In genomic region chr7:22351878-22352277, GRCh38 we compare ENCODE assay signal across 14 cellular contexts. TPM values are rescaled to one million over a fixed set of nuclear protein-coding genes. Genes with fewer than 3 reads are reported as not detected.
DNase-seq lines count a peak whose midpoint lies in the region.
"Had no signal": no experiment of that assay in that cellular context is flagged by ENCODE, and none has a peak within 500 bp of the region (broad histone marks: within the 10 kb centered on the region; RNA-seq: fewer than 3 reads in every experiment).

No MANE protein-coding gene starts in this region.

- peak; percentile 44 for DNase-seq in DMS 273 (lab: John Stamatoyannopoulos, UW; ENCODE audit: unreplicated experiment)
- no peak for DNase-seq in DMS 273 treated with DMSO at 0.1 percent for 48 hours (lab: John Stamatoyannopoulos, UW)
- peak; percentile 55 for DNase-seq in MG63
- DNase-seq in stromal cell of bone marrow (ENCODE audit: low read depth) = peak; percentile 38
- DNase-seq in NCI-H345 (lab: John Stamatoyannopoulos, UW) = no peak
- no peak for DNase-seq in MV-4-11 (lab: John Stamatoyannopoulos, UW)
- DNase-seq in NK-92 treated with Interleukin-12 subunit alpha and Interleukin-12 subunit beta, amount 100 ng/mL, for 24 hours (lab: John Stamatoyannopoulos, UW) = no peak
- DNase-seq: activated CD4-positive, alpha-beta T cell treated with anti-CD3 and anti-CD28 coated beads for 4 hours; cortex of kidney; NCI-H2171; OCI-M1; T-cell; thyroid gland had no signal

- H3K4me3 ChIP-seq in MG63 (no peak overlapping the region), duodenal mucosa (ENCODE audit: low read depth in 1 of 2, low read length in 2 of 2) (peak overlapping the region; percentile 21 to 46)
- H3K4me3 ChIP-seq: thyroid gland had no signal

- H3K9ac ChIP-seq in duodenal mucosa (ENCODE audit: low read depth in 1 of 2, low read length in 2 of 2) = no peak overlapping the region

- peaks cover 29 to 55% of the 10 kb centered on the region in 2 donors for H3K4me1 ChIP-seq in duodenal mucosa (ENCODE audit: control insufficient read depth in 1 of 2, insufficient read depth in 2 of 2, low read length in 2 of 2)

- H3K27me3 ChIP-seq in MG63 (no peaks in the 10 kb centered on the region), duodenal mucosa (ENCODE audit: control insufficient read depth in 1 of 2, insufficient read depth in 2 of 2, low read length in 2 of 2) (no peaks in the 10 kb centered on the region)
- H3K27me3 ChIP-seq: thyroid gland had no signal

- H3K9me3 ChIP-seq in MG63 = no peaks in the 10 kb centered on the region
- H3K9me3 ChIP-seq in duodenal mucosa (ENCODE audit: control insufficient read depth in 1 of 2, low read length in 2 of 2) = no peaks in the 10 kb centered on the region
- H3K9me3 ChIP-seq: thyroid gland had no signal

- H3K36me3 ChIP-seq in MG63 = no peaks in the 10 kb centered on the region
- no peaks in the 10 kb centered on the region for H3K36me3 ChIP-seq in duodenal mucosa (ENCODE audit: control insufficient read depth in 1 of 2, insufficient read depth in 2 of 2, low read length in 2 of 2)
- H3K36me3 ChIP-seq: thyroid gland had no signal

- no peak overlapping the region for H3K27ac ChIP-seq in duodenal mucosa (ENCODE audit: low read depth, low read length)
- H3K27ac ChIP-seq: thyroid gland had no signal

RNA-seq across cellular contexts. Expression of gene RAPGEF5, which starts 5.1 kb away (rescaled TPM):
- total RNA-seq in MG63 (2014; rRNA removed; shearing (Covaris generic); ENCODE audit: low replicate concordance) = 0.30 and 1.2 TPM in 2 replicates

Comparison
In these comparisons a context has a peak if more than half of its experiments do, and no peak if none do; other contexts are left out.
1. DNase-seq: peak in DMS 273 (single experiment), MG63 (single experiment) and stromal cell of bone marrow (single experiment); none in DMS 273 treated with DMSO at 0.1 percent for 48 hours (single experiment), NCI-H345 (single experiment), MV-4-11 (single experiment) and NK-92 treated with Interleukin-12 subunit alpha and Interleukin-12 subunit beta, amount 100 ng/mL, for 24 hours (single experiment).